Comparison of ENCODE assay signal across 17 cellular contexts in genomic region chr9:35274988-35275387, GRCh38.
"Had no signal": no experiment of that assay in that cellular context is flagged by ENCODE, and none has a peak within 500 bp of the region (broad histone marks: within the 10 kb centered on the region; RNA-seq: fewer than 3 reads in every experiment).

No MANE protein-coding gene starts in this region.

- H3K4me3 Mint-ChIP-seq: activated naive CD4-positive, alpha-beta T cell treated with anti-CD3 and anti-CD28 coated beads for 36 hours; natural killer cell treated with Interleukin-12 subunit alpha and Interleukin-12 subunit beta and Interleukin-15 and Interleukin-18, amount 100 ng/mL, for 72 hours had no signal

- H3K9me3 ChIP-seq: esophagus muscularis mucosa, right atrium auricular region had no signal

- H3K36me3 ChIP-seq: esophagus muscularis mucosa, right atrium auricular region had no signal

- DNase-seq: activated CD4-positive, alpha-beta T cell treated with anti-CD3 and anti-CD28 coated beads for 1 hour; activated CD4-positive, alpha-beta T cell treated with anti-CD3 and anti-CD28 coated beads, Interleukin-2, amount 50 U/mL, for 48 hours; activated naive CD4-positive, alpha-beta T cell treated with anti-CD3 and anti-CD28 coated beads for 36 hours; left ventricle myocardium superior; mesendoderm; stimulated activated CD4-positive, alpha-beta T cell treated with anti-CD3 and anti-CD28 coated beads, Interleukin-15, amount 100 ng/mL, for 24 hours; stimulated activated CD4-positive, alpha-beta T cell treated with anti-CD3 and anti-CD28 coated beads, Interleukin-4, amount 100 ng/mL, for 1 hour; stimulated activated naive CD4-positive, alpha-beta T cell treated with Interleukin-2 at 50 U/mL for 16 hours; T-helper 2 cell; trophoblast cell had no signal

- H3K27ac Mint-ChIP-seq: activated naive CD4-positive, alpha-beta T cell treated with anti-CD3 and anti-CD28 coated beads for 36 hours; activated T-helper 2 cell treated with anti-CD3 and anti-CD28 coated beads, Interferon-gamma antibody, Interleukin-2, Interleukin-4, amounts not matched to agents 10 μg/mL and 5 μg/mL and 100 μg/mL, durations not matched to agents 14 hours and 24 hours and 36 hours had no signal

- FAIRE-seq: endometrium, TTC549 had no signal

- H3K4me3 ChIP-seq: esophagus muscularis mucosa, right atrium auricular region, skin epidermis had no signal

- H3K27ac ChIP-seq: esophagus muscularis mucosa, skin epidermis had no signal

- ATAC-seq: left ventricle myocardium superior; natural killer cell treated with Interleukin-12 subunit alpha and Interleukin-12 subunit beta and Interleukin-15 and Interleukin-18, amount 100 ng/mL, for 72 hours had no signal

- H3K27me3 ChIP-seq: esophagus muscularis mucosa, right atrium auricular region had no signal

- H3K9me3 Mint-ChIP-seq: activated naive CD4-positive, alpha-beta T cell treated with anti-CD3 and anti-CD28 coated beads for 36 hours; activated T-helper 2 cell treated with anti-CD3 and anti-CD28 coated beads, Interferon-gamma antibody, Interleukin-2, Interleukin-4, amounts not matched to agents 10 μg/mL and 5 μg/mL and 100 μg/mL, durations not matched to agents 14 hours and 24 hours and 36 hours; natural killer cell treated with Interleukin-12 subunit alpha and Interleukin-12 subunit beta and Interleukin-15 and Interleukin-18, amount 100 ng/mL, for 72 hours had no signal

- H3K36me3 Mint-ChIP-seq: natural killer cell treated with Interleukin-12 subunit alpha and Interleukin-12 subunit beta and Interleukin-15 and Interleukin-18, amount 100 ng/mL, for 72 hours had no signal
